Comparison of ENCODE assay signal across 8 cellular contexts in genomic region chrX:151488677-151489076, GRCh38.
DNase-seq lines count a peak whose midpoint lies in the region; ATAC-seq and TF ChIP-seq lines count a peak whose summit lies in the region.

No MANE protein-coding gene starts in this region.

- no peak for ATAC-seq in activated T-cell treated with anti-CD3 and anti-CD28 coated beads, Interleukin-2, amount 50 U/mL, for 4 hours
- peak; percentile 59 for ATAC-seq in HG03045 (IDR thresholded peaks at IDR 0.05; ENCODE audit: unreplicated experiment)

- no peak overlapping the region for H3K9ac ChIP-seq in SK-N-SH

- H3K4me1 ChIP-seq in SK-N-SH (ENCODE audit: control insufficient read depth in 1 of 2, insufficient read depth in 2 of 2, low read depth in 1 of 2, low read length in 1 of 2), result no peaks in the 10 kb centered on the region
- no peaks in the 10 kb centered on the region for H3K4me1 ChIP-seq in stomach
- H3K4me1 ChIP-seq in spleen, result no peaks in the 10 kb centered on the region

- intact Hi-C loops in stomach (cut with DNase I; ENCODE audit: low total_unique reads) (no loop called here), lower leg skin (cut with DNase I; ENCODE audit: low total_unique reads) (no loop called here), spleen (cut with DNase I; ENCODE audit: low total_unique reads) (no loop called here)

- H3K9me3 ChIP-seq in SK-N-SH (no peaks in the 10 kb centered on the region), stomach (peaks cover 0 to 3% (median 0%) of the 10 kb centered on the region in 4 donors), spleen (no peaks in the 10 kb centered on the region)

- no peaks in the 10 kb centered on the region for H3K4me1 Mint-ChIP-seq in activated T-cell treated with anti-CD3 and anti-CD28 coated beads, Interleukin-2, amount 50 U/mL, for 4 hours (ENCODE audit: low read depth)

- H4K20me1 ChIP-seq in SK-N-SH (ENCODE audit: insufficient read depth), result no peaks in the 10 kb centered on the region

- no peak overlapping the region for H3K4me2 ChIP-seq in SK-N-SH

- no peak overlapping the region for H3K4me3 Mint-ChIP-seq in activated T-cell treated with anti-CD3 and anti-CD28 coated beads, Interleukin-2, amount 50 U/mL, for 4 hours

- no peaks in the 10 kb centered on the region for H3K79me2 ChIP-seq in SK-N-SH (ENCODE audit: insufficient read depth)

- no peaks in the 10 kb centered on the region for H3K27me3 Mint-ChIP-seq in activated T-cell treated with anti-CD3 and anti-CD28 coated beads, Interleukin-2, amount 50 U/mL, for 4 hours (ENCODE audit: low read depth)

- TF ChIP-seq CTCF in SK-N-SH (IDR thresholded peaks at IDR 0.05) (peak; percentile 47), kidney epithelial cell (IDR thresholded peaks at IDR 0.05; ENCODE audit: insufficient read depth, low read length, poor library complexity, severe bottlenecking) (peak; percentile 32), stomach (IDR thresholded peaks at IDR 0.05) (no peak), lower leg skin (IDR thresholded peaks at IDR 0.05) (no peak), spleen (IDR thresholded peaks at IDR 0.05 in 8 of 11, conservative IDR thresholded peaks at IDR 0.05 in 3 of 11) (peak in 1 of 11 experiments; percentile 10)

- TF ChIP-seq POLR2A in stomach (IDR thresholded peaks at IDR 0.05) (no peak), lower leg skin (IDR thresholded peaks at IDR 0.05) (no peak), spleen (IDR thresholded peaks at IDR 0.05) (no peak)

- no peaks in the 10 kb centered on the region for H3K9me3 Mint-ChIP-seq in activated T-cell treated with anti-CD3 and anti-CD28 coated beads, Interleukin-2, amount 50 U/mL, for 4 hours

- POLR2A ChIA-PET in SK-N-SH (lab: Yijun Ruan, JAX), result no interaction called here

- H3K36me3 Mint-ChIP-seq in activated T-cell treated with anti-CD3 and anti-CD28 coated beads, Interleukin-2, amount 50 U/mL, for 4 hours (ENCODE audit: insufficient read depth), result no peaks in the 10 kb centered on the region

- no peaks in the 10 kb centered on the region for H3K9me2 ChIP-seq in SK-N-SH

- DNase-seq in activated T-cell treated with anti-CD3 and anti-CD28 coated beads for 24 hours (ENCODE audit: low read depth), result peak; percentile 2
- no peak for DNase-seq in activated T-cell treated with anti-CD3 and anti-CD28 coated beads, Interleukin-2, amount 50 U/mL, for 4 hours
- peak; percentile 5 for DNase-seq in SK-N-SH
- no peak for DNase-seq in kidney epithelial cell (ENCODE audit: low read depth)
- no peak for DNase-seq in stomach
- no peak for DNase-seq in lower leg skin (ENCODE audit: low spot score in 2 of 2)
- DNase-seq in spleen, result no peak

- H3K36me3 ChIP-seq in SK-N-SH (replicated peaks in 1 of 2; ENCODE audit: control insufficient read depth in 1 of 2, insufficient read depth in 2 of 2, low read length in 1 of 2) (no peaks in the 10 kb centered on the region), kidney epithelial cell (ENCODE audit: control insufficient read depth, insufficient read depth, low read length) (no peaks in the 10 kb centered on the region), stomach (no peaks in the 10 kb centered on the region), spleen (no peaks in the 10 kb centered on the region)

- WGBS in SK-N-SH (ENCODE audit: low lambda C conversion rate), result 21% methylated on average over 2 of the region's 2 CpGs
- 43 to 59% (median 50%) methylated on average over 2 of the region's 2 CpGs for WGBS in stomach, 5 donors
- 45 to 53% methylated on average over 2 of the region's 2 CpGs for WGBS in lower leg skin, 2 donors
- 39 to 54% (median 47%) methylated on average over 2 of the region's 2 CpGs for WGBS in spleen, 5 donors

- no peak overlapping the region for H3K27ac ChIP-seq in SK-N-SH (ENCODE audit: low read depth in 2 of 2, low read length in 1 of 2)
- H3K27ac ChIP-seq in stomach, result no peak overlapping the region
- H3K27ac ChIP-seq in spleen, result no peak overlapping the region

- peak; percentile 39 for TF ChIP-seq RAD21 in SK-N-SH (IDR thresholded peaks at IDR 0.05; ENCODE audit: low read length)

- H2AFZ ChIP-seq in SK-N-SH (ENCODE audit: low read depth), result no peak overlapping the region

- H3F3A ChIP-seq in SK-N-SH (replicated peaks; ENCODE audit: insufficient read depth), result no peaks in the 10 kb centered on the region

- H3K27me3 ChIP-seq in SK-N-SH (ENCODE audit: insufficient read depth) (no peaks in the 10 kb centered on the region), kidney epithelial cell (ENCODE audit: control insufficient read depth, insufficient read depth, low read length) (no peaks in the 10 kb centered on the region), stomach (no peaks in the 10 kb centered on the region), spleen (replicated peaks in 1 of 7) (no peaks in the 10 kb centered on the region)

- TF ChIP-seq EP300 in SK-N-SH (IDR thresholded peaks at IDR 0.05; ENCODE audit: borderline replicate concordance in 1 of 2, low read depth in 1 of 2, low read length in 1 of 2) (no peak), stomach (IDR thresholded peaks at IDR 0.05) (no peak)

- CTCF ChIA-PET in SK-N-SH (lab: Yijun Ruan, JAX), result no interaction called here

- H3K4me3 ChIP-seq in SK-N-SH (ENCODE audit: low read depth in 2 of 2, low read length in 1 of 2) (no peak overlapping the region; a peak in 1 of 4 replicates), kidney epithelial cell (ENCODE audit: low read depth, low read length) (no peak overlapping the region), stomach (no peak overlapping the region), lower leg skin (ENCODE audit: low read depth, poor library complexity, severe bottlenecking) (no peak overlapping the region), spleen (no peak overlapping the region)

TF ChIP-seq in SK-N-SH, 30 proteins besides CTCF, POLR2A, EP300 and RAD21:
- TF ChIP-seq MAX (IDR thresholded peaks at IDR 0.05; ENCODE audit: low read depth), result 0 out of 2 replicates have a peak, but pooled peaks have one; percentile 40
- TF ChIP-seq FOXM1 (IDR thresholded peaks at IDR 0.05; ENCODE audit: low read depth), result no peak
- peak; percentile 17; the same call in 1 of the 2 replicates for TF ChIP-seq USF1 (IDR thresholded peaks at IDR 0.05; ENCODE audit: borderline replicate concordance, low read depth)
TF ChIP-seq in SK-N-SH: peak in this region for 2.

Comparison
In these comparisons a context has a peak if more than half of its experiments do, and no peak if none do; other contexts are left out.
1. DNase-seq: peak in activated T-cell treated with anti-CD3 and anti-CD28 coated beads for 24 hours (single experiment) and SK-N-SH (single experiment); none in activated T-cell treated with anti-CD3 and anti-CD28 coated beads, Interleukin-2, amount 50 U/mL, for 4 hours (single experiment), kidney epithelial cell (single experiment), stomach (single experiment), lower leg skin (0 of 2) and spleen (single experiment).
2. CTCF ChIP-seq: peak in SK-N-SH (single experiment) and kidney epithelial cell (single experiment); none in stomach (0 of 7) and lower leg skin (0 of 3).